ENCODE assay signal across 28 cellular contexts in the genomic region with DNA sequence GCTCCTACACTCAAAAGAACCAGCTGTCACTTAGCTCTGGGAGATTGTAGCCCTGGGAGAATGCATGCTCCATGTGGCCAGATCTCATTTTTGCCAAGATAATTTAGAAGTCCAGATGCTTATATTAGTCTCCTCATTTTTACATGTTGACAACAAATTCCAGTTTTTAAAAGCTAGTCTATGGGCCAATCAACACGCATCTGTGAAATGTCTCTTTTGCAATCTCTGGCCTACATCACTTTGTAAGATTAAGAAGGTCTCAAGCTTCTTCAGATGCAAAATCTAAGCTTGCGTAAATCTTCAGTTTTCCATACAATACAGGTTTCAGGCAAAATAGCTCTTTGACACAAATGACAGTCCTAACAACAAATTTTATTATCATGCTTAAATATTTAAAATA.
"Had no signal": no experiment of that assay in that cellular context is flagged by ENCODE, and none has a peak within 500 bp of the region (broad histone marks: within the 10 kb centered on the region; RNA-seq: fewer than 3 reads in every experiment).

No MANE protein-coding gene starts in this region.

- H3K27me3 ChIP-seq: left lung, neural progenitor cell, neutrophil, right lobe of liver, stomach, testis, thyroid gland, transverse colon, upper lobe of left lung, vagina had no signal

- H3K9ac ChIP-seq: neural progenitor cell, parathyroid adenoma had no signal

- H3K4me1 ChIP-seq: lower lobe of right lung, parathyroid adenoma, psoas muscle, right lobe of liver, testis, transverse colon, upper lobe of left lung had no signal

- H3K4me2 ChIP-seq: neural progenitor cell had no signal

- DNase-seq: hippocampal formation; kidney; left colon; left lung; lower lobe of right lung; mammary epithelial cell; mesenchymal stem cell; naive thymus-derived CD8-positive, alpha-beta T cell; occipital lobe; psoas muscle; right lobe of liver; stimulated activated CD4-positive, alpha-beta T cell treated with anti-CD3 and anti-CD28 coated beads, Interleukin-12 subunit alpha, Interleukin-12 subunit beta, amount 100 ng/mL, for 4 hours; stimulated activated CD4-positive, alpha-beta T cell treated with anti-CD3 and anti-CD28 coated beads, Interleukin-15, amount 100 ng/mL, for 24 hours; stimulated activated CD4-positive, alpha-beta T cell treated with anti-CD3 and anti-CD28 coated beads, Interleukin-2, amount 100 ng/mL, for 24 hours; stimulated activated CD4-positive, alpha-beta T cell treated with anti-CD3 and anti-CD28 coated beads, Interleukin-4, amount 100 ng/mL, for 1 hour; stimulated activated naive B cell treated with anti-CD40 and anti-IgM and Interleukin-4, amounts not matched to agents 10 μg/mL and 1 μg/mL and 100 μg/mL, for 72 hours; stimulated activated naive CD8-positive, alpha-beta T cell treated with anti-CD3 and anti-CD28 coated beads, Interleukin-15, Interleukin-2, amounts not matched to agents 100 U/mL and 50 U/mL, for 24 hours; stomach; testis; thyroid gland; transverse colon; upper lobe of left lung had no signal

- H3K27ac ChIP-seq: left lung, lower lobe of right lung, neural progenitor cell, neutrophil, parathyroid adenoma, psoas muscle, right lobe of liver, skin epidermis, stomach, testis, thyroid gland, transverse colon, upper lobe of left lung, vagina had no signal

- FAIRE-seq: islet of Langerhans, kidney had no signal

- H3K36me3 ChIP-seq: neural progenitor cell, neutrophil, right lobe of liver, thyroid gland, transverse colon had no signal

- H3K9me3 ChIP-seq: left lung, lower lobe of right lung, neutrophil, psoas muscle, right lobe of liver, stomach, testis, thyroid gland, transverse colon, upper lobe of left lung, vagina had no signal

- H2AFZ ChIP-seq: neural progenitor cell, parathyroid adenoma had no signal

- H3K4me3 ChIP-seq: left lung, lower lobe of right lung, neural progenitor cell, psoas muscle, right lobe of liver, skin epidermis, stomach, testis, thyroid gland, transverse colon, upper lobe of left lung, vagina had no signal

- ATAC-seq: left colon; left lung; lower lobe of right lung; naive thymus-derived CD8-positive, alpha-beta T cell; psoas muscle; right lobe of liver; stimulated activated naive B cell treated with anti-CD40 and anti-IgM and Interleukin-4, amounts not matched to agents 10 μg/mL and 1 μg/mL and 100 μg/mL, for 72 hours; stimulated activated naive CD8-positive, alpha-beta T cell treated with anti-CD3 and anti-CD28 coated beads, Interleukin-15, Interleukin-2, amounts not matched to agents 100 U/mL and 50 U/mL, for 24 hours had no signal
